2 cellular contexts compared by ENCODE assay signal in genomic region chr2:233449921-233450853, GRCh38.
TF ChIP-seq lines count a peak whose summit lies in the region.

No MANE protein-coding gene starts in this region.

TF ChIP-seq in IMR-90, 13 proteins besides CTCF, POLR2A, EP300 and RAD21:
- TF ChIP-seq MAFK (IDR thresholded peaks at IDR 0.05; ENCODE audit: low read depth, low read length): no peak
- TF ChIP-seq RCOR1 (IDR thresholded peaks at IDR 0.05; ENCODE audit: insufficient replicate concordance, low read length): no peak
- no peak for TF ChIP-seq CEBPB (IDR thresholded peaks at IDR 0.05; ENCODE audit: low read depth, low read length)
- TF ChIP-seq RFX5 (IDR thresholded peaks at IDR 0.05; ENCODE audit: low read depth, low read length): no peak
- no peak for TF ChIP-seq FOS (IDR thresholded peaks at IDR 0.05; ENCODE audit: low read depth, low read length)
- no peak for TF ChIP-seq SMC3 (IDR thresholded peaks at IDR 0.05; ENCODE audit: low read depth, low read length)
- no peak for TF ChIP-seq USF2 (IDR thresholded peaks at IDR 0.05; ENCODE audit: low read depth, low read length)

TF ChIP-seq in HepG2, 621 proteins besides CTCF, POLR2A, EP300 and RAD21:
- TF ChIP-seq MTA1 (CRISPR knock-in tag; IDR thresholded peaks at IDR 0.05; ENCODE audit: borderline replicate concordance) (peak; percentile 47; the same call in 1 of the 2 replicates), AGO2 (optimal IDR thresholded peaks at IDR 0.05; ENCODE audit: low read depth, low read length) (peak; percentile 37), ZMYM3 (CRISPR knock-in tag; IDR thresholded peaks at IDR 0.05) (no peak), TFAP4 (IDR thresholded peaks at IDR 0.05; ENCODE audit: borderline replicate concordance, low read depth) (no peak)
